22 cellular contexts compared by ENCODE assay signal in genomic region chr3:13272831-13273603, GRCh38.
"Had no signal": no experiment of that assay in that cellular context is flagged by ENCODE, and none has a peak within 500 bp of the region (broad histone marks: within the 10 kb centered on the region; RNA-seq: fewer than 3 reads in every experiment).

No MANE protein-coding gene starts in this region.

- H3K36me3 ChIP-seq: brain microvascular endothelial cell, gastrocnemius medialis, heart right ventricle, left ventricle myocardium inferior, suprapubic skin, transverse colon, uterus had no signal

- ATAC-seq: activated CD8-positive, alpha-beta T cell treated with anti-CD3 and anti-CD28 coated beads for 36 hours; activated T-helper 17 cell treated with anti-CD3 and anti-CD28 coated beads, Interleukin-2, amount 50 U/mL, for 72 hours; gastrocnemius medialis; heart right ventricle; stimulated activated naive CD8-positive, alpha-beta T cell treated with anti-CD3 and anti-CD28 coated beads, Interleukin-15, amount 100 ng/mL, for 72 hours had no signal

- H3K9me3 Mint-ChIP-seq: activated T-helper 17 cell treated with anti-CD3 and anti-CD28 coated beads, Interleukin-2, amount 50 U/mL, for 72 hours had no signal

- H3K27ac ChIP-seq: brain microvascular endothelial cell, coronary artery, gastrocnemius medialis, heart right ventricle, left ventricle myocardium inferior, suprapubic skin, transverse colon, uterus had no signal

- H3K9me3 ChIP-seq: gastrocnemius medialis, suprapubic skin, transverse colon had no signal

- DNase-seq: activated B cell treated with CpG ODN at 0.5 μM for 24 hours; activated CD4-positive, alpha-beta T cell treated with anti-CD3 and anti-CD28 coated beads for 4 hours; activated CD8-positive, alpha-beta T cell treated with anti-CD3 and anti-CD28 coated beads for 36 hours; activated naive CD4-positive, alpha-beta T cell treated with anti-CD3 and anti-CD28 coated beads for 36 hours; activated T-cell treated with anti-CD3 and anti-CD28 coated beads, Interleukin-2, amount 50 U/mL, for 1 hour; anterior cingulate cortex; brain microvascular endothelial cell; central memory CD4-positive, alpha-beta T cell; gastrocnemius medialis; heart right ventricle; left ventricle myocardium inferior; nephron progenitor cell; occipital lobe; stimulated activated CD4-positive, alpha-beta T cell treated with anti-CD3 and anti-CD28 coated beads, Interleukin-15, amount 100 ng/mL, for 24 hours; stimulated activated CD4-positive, alpha-beta T cell treated with anti-CD3 and anti-CD28 coated beads, Interleukin-2, amount 100 ng/mL, for 48 hours; stimulated activated naive CD8-positive, alpha-beta T cell treated with anti-CD3 and anti-CD28 coated beads, Interleukin-15, amount 100 ng/mL, for 72 hours; transverse colon; uterus had no signal

- H3K4me1 Mint-ChIP-seq: activated T-helper 17 cell treated with anti-CD3 and anti-CD28 coated beads, Interleukin-2, amount 50 U/mL, for 72 hours had no signal

- H3K4me3 Mint-ChIP-seq: activated B cell treated with CpG ODN at 0.5 μM for 24 hours; activated CD8-positive, alpha-beta T cell treated with anti-CD3 and anti-CD28 coated beads for 36 hours; activated naive CD4-positive, alpha-beta T cell treated with anti-CD3 and anti-CD28 coated beads for 36 hours; activated T-helper 17 cell treated with anti-CD3 and anti-CD28 coated beads, Interleukin-2, amount 50 U/mL, for 72 hours; nephron progenitor cell; stimulated activated naive CD8-positive, alpha-beta T cell treated with anti-CD3 and anti-CD28 coated beads, Interleukin-15, amount 100 ng/mL, for 72 hours had no signal

- H3K27me3 ChIP-seq: gastrocnemius medialis, uterus had no signal

- H3K4me1 ChIP-seq: transverse colon, uterus had no signal

- H3K27me3 Mint-ChIP-seq: activated CD8-positive, alpha-beta T cell treated with anti-CD3 and anti-CD28 coated beads for 36 hours had no signal

- H3K4me3 ChIP-seq: coronary artery, gastrocnemius medialis, heart right ventricle, left ventricle myocardium inferior, suprapubic skin, transverse colon, uterus had no signal

- H3K27ac Mint-ChIP-seq: activated B cell treated with CpG ODN at 0.5 μM for 24 hours; activated CD8-positive, alpha-beta T cell treated with anti-CD3 and anti-CD28 coated beads for 36 hours; activated T-helper 17 cell treated with anti-CD3 and anti-CD28 coated beads, Interleukin-2, amount 50 U/mL, for 72 hours; nephron progenitor cell; progenitor cell of endocrine pancreas had no signal
